Comparison of ENCODE assay signal across 10 cellular contexts in genomic region chr19:55408320-55408836, GRCh38. TPM values are rescaled to one million over a fixed set of nuclear protein-coding genes. Genes with fewer than 3 reads are reported as not detected.
DNase-seq lines count a peak whose midpoint lies in the region; ATAC-seq, FAIRE-seq and TF ChIP-seq lines count a peak whose summit lies in the region.
"Had no signal": no experiment of that assay in that cellular context is flagged by ENCODE, and none has a peak within 500 bp of the region (broad histone marks: within the 10 kb centered on the region; RNA-seq: fewer than 3 reads in every experiment).

No MANE protein-coding gene starts in this region.

- POLR2A ChIA-PET in HEK293T (lab: Yijun Ruan, JAX), result interaction anchor here (0.5 to 3.8 kb wide), 31 partner anchors 12 to 262 kb away, joined by 3 to 72 read pairs (median 4); partner anchors contain the start of genes HSPBP1, ISOC2, KMT5C and PPP6R1

- H3K27me3 Mint-ChIP-seq in activated T-cell treated with anti-CD3 and anti-CD28 coated beads, Interleukin-2, amount 50 U/mL, for 4 hours (ENCODE audit: low read depth), result no peaks in the 10 kb centered on the region

- H3K27me3 ChIP-seq in iPS-18a (ENCODE audit: control insufficient read depth, insufficient read depth, low read length) (no peaks in the 10 kb centered on the region), stomach (no peaks in the 10 kb centered on the region)

- TF ChIP-seq EP300 in stomach (IDR thresholded peaks at IDR 0.05), result no peak

- intact Hi-C loops in stomach (cut with DNase I; ENCODE audit: low total_unique reads), result no loop called here

- peaks cover 19% of the 10 kb centered on the region for H3K4me1 ChIP-seq in iPS-18a (ENCODE audit: control insufficient read depth, low read depth, low read length)
- H3K4me1 ChIP-seq in stomach, result peaks cover 15 to 26% (median 22%) of the 10 kb centered on the region in 4 donors

- TF ChIP-seq POLR2A in stomach (IDR thresholded peaks at IDR 0.05), result no peak

- no peaks in the 10 kb centered on the region for H3K9me3 ChIP-seq in iPS-18a (ENCODE audit: control insufficient read depth, low read depth, low read length)
- H3K9me3 ChIP-seq in stomach, result no peaks in the 10 kb centered on the region

- H3K36me3 Mint-ChIP-seq in activated T-cell treated with anti-CD3 and anti-CD28 coated beads, Interleukin-2, amount 50 U/mL, for 4 hours (ENCODE audit: insufficient read depth), result peaks cover 19% of the 10 kb centered on the region

- WGBS in stomach, 5 donors, result 23 to 47% (median 26%) methylated on average over 4 to 21 of the region's 21 CpGs

- H3K9me3 Mint-ChIP-seq in activated T-cell treated with anti-CD3 and anti-CD28 coated beads, Interleukin-2, amount 50 U/mL, for 4 hours, result no peaks in the 10 kb centered on the region

- TF ChIP-seq CTCF in stomach (IDR thresholded peaks at IDR 0.05), result no peak

- peaks cover 18% of the 10 kb centered on the region for H3K4me1 Mint-ChIP-seq in activated T-cell treated with anti-CD3 and anti-CD28 coated beads, Interleukin-2, amount 50 U/mL, for 4 hours (ENCODE audit: low read depth)

- DNase-seq in HEK293T (ENCODE audit: extremely low spot score), result no peak
- DNase-seq in activated T-cell treated with anti-CD3 and anti-CD28 coated beads, Interleukin-2, amount 50 U/mL, for 4 hours, result no peak
- DNase-seq in stomach, result no peak
- no peak for DNase-seq in stimulated activated CD4-positive, alpha-beta T cell treated with anti-CD3 and anti-CD28 coated beads, Interleukin-12 subunit alpha, Interleukin-12 subunit beta, amount 100 ng/mL, for 4 hours
- DNase-seq in NCI-H2227 treated with DMSO at 0.1 percent for 48 hours (lab: John Stamatoyannopoulos, UW), result no peak
- DNase-seq in NCI-H82 (lab: John Stamatoyannopoulos, UW), result no peak
- DNase-seq in RCC 7860 (ENCODE audit: low spot score), result no peak

- H3K27ac ChIP-seq in iPS-18a (ENCODE audit: low read length), result peak overlapping the region; percentile 93
- H3K27ac ChIP-seq in stomach, result peak overlapping the region; percentile 83 to 99 (median 98)

- CTCF ChIA-PET in HEK293T (lab: Yijun Ruan, JAX), result interaction anchor here (1.6 kb wide), 1 partner anchor 10 kb away, joined by 4 read pairs; no protein-coding TSS in a partner anchor

- peak overlapping the region; percentile 92 for H3K4me3 Mint-ChIP-seq in activated T-cell treated with anti-CD3 and anti-CD28 coated beads, Interleukin-2, amount 50 U/mL, for 4 hours

- no peak for ATAC-seq in activated T-cell treated with anti-CD3 and anti-CD28 coated beads, Interleukin-2, amount 50 U/mL, for 4 hours

- H3K36me3 ChIP-seq in iPS-18a (ENCODE audit: control insufficient read depth, low read depth, low read length), result peaks cover 30% of the 10 kb centered on the region
- peaks cover 17 to 29% (median 26%) of the 10 kb centered on the region in 4 donors for H3K36me3 ChIP-seq in stomach

- peak overlapping the region; percentile 46 for H3K9ac ChIP-seq in iPS-18a (ENCODE audit: low read length)

- FAIRE-seq in RCC 7860 (lab: Jason Lieb, UNC), result no peak

- H3K4me3 ChIP-seq in iPS-18a (ENCODE audit: low read length) (peak overlapping the region; percentile 45), stomach (peak overlapping the region; percentile 88 to 99 (median 94))

TF ChIP-seq in HEK293T, 16 proteins besides CTCF, POLR2A, EP300 and RAD21:
- TF ChIP-seq ELF4 (IDR thresholded peaks at IDR 0.05), result no peak
- peak; percentile 58; the same call in 1 of the 2 replicates for TF ChIP-seq NFRKB (IDR thresholded peaks at IDR 0.05)
- no peak for TF ChIP-seq BHLHE40 (IDR thresholded peaks at IDR 0.05; ENCODE audit: borderline replicate concordance)
- TF ChIP-seq HDGF (IDR thresholded peaks at IDR 0.05; ENCODE audit: borderline replicate concordance), result no peak
TF ChIP-seq in HEK293T: peak in this region for 1.

RNA-seq across cellular contexts. Expression of gene UBE2S, which starts 0.8 kb away (rescaled TPM):
- 100 to 1,000 TPM; 226 to 281 (median 237) TPM for total RNA-seq in activated T-cell treated with anti-CD3 and anti-CD28 coated beads, Interleukin-2, amount 50 U/mL, for 4 hours
- total RNA-seq in stomach, result 10 to 100 TPM in 3 of 5 donors, 1 to 10 TPM in 2; 8.0 to 43.3 (median 20.2) TPM
- polyA plus RNA-seq in stomach, result 10 to 100 TPM; 11.6 to 13.1 (median 13.1) TPM

RNA-seq across cellular contexts. Expression of gene RPL28, which starts 22.6 kb away (rescaled TPM):
- total RNA-seq in activated T-cell treated with anti-CD3 and anti-CD28 coated beads, Interleukin-2, amount 50 U/mL, for 4 hours, result 1,000 to 10,000 TPM; 3,242 to 3,402 (median 3,363) TPM
- 100 to 1,000 TPM in 4 of 5 donors, 10 to 100 TPM in 1; 47.5 to 854 (median 193) TPM for total RNA-seq in stomach
- polyA plus RNA-seq in stomach, result 1,000 to 10,000 TPM; 2,029 to 2,388 (median 2,037) TPM

RNA-seq across cellular contexts. Expression of gene TMEM238, which starts 24.3 kb away (rescaled TPM):
- 1 to 10 TPM; 6.1 to 8.8 (median 8.4) TPM for total RNA-seq in activated T-cell treated with anti-CD3 and anti-CD28 coated beads, Interleukin-2, amount 50 U/mL, for 4 hours
- total RNA-seq in stomach, result 100 to 1,000 TPM in 1 of 5 donors, 10 to 100 TPM in 1, 1 to 10 TPM in 1, not detected in 2; 5.4 to 504 (median 36.1) TPM
- under 1 TPM in 2 of 3 donors, not detected in 1; 0.75 to 0.83 TPM for polyA plus RNA-seq in stomach
- total RNA-seq: LHCN-M2 had no signal

RNA-seq across cellular contexts. Expression of gene TMEM190, which starts 31.8 kb away (rescaled TPM):
- total RNA-seq in activated T-cell treated with anti-CD3 and anti-CD28 coated beads, Interleukin-2, amount 50 U/mL, for 4 hours, result not detected
- total RNA-seq in stomach, result not detected
- polyA plus RNA-seq in stomach, result 1 to 10 TPM in 1 of 3 donors, under 1 TPM in 1, not detected in 1; 0.68 to 1.3 TPM
- total RNA-seq: glomerular endothelial cell, LHCN-M2 had no signal

RNA-seq across cellular contexts. Expression of gene SHISA7, which starts 34.7 kb away (rescaled TPM):
- not detected for total RNA-seq in activated T-cell treated with anti-CD3 and anti-CD28 coated beads, Interleukin-2, amount 50 U/mL, for 4 hours
- total RNA-seq in stomach, result not detected
- not detected for polyA plus RNA-seq in stomach
- total RNA-seq: glomerular endothelial cell had no signal

Comparison
In these comparisons a context has a peak if more than half of its experiments do, and no peak if none do; other contexts are left out.
1. RNA of gene UBE2S, which starts 0.8 kb away (total RNA-seq): 226 to 281 TPM in activated T-cell treated with anti-CD3 and anti-CD28 coated beads, Interleukin-2, amount 50 U/mL, for 4 hours; 8.0 to 43.3 TPM in stomach; every median in the first group is over 4 times any median in the second.